ENCODE assay signal across 1 cellular context in genomic region chr5:94245608-94246007, GRCh38.
TF ChIP-seq lines count a peak whose summit lies in the region.

No MANE protein-coding gene starts in this region.

TF ChIP-seq in HepG2, 621 proteins besides CTCF, POLR2A, EP300 and RAD21 (continued from another document):
- TF ChIP-seq ZNF646 (CRISPR knock-in tag; IDR thresholded peaks at IDR 0.05) = no peak
- TF ChIP-seq ZXDC (CRISPR knock-in tag; IDR thresholded peaks at IDR 0.05) = no peak
- TF ChIP-seq FOXP4 (CRISPR knock-in tag; IDR thresholded peaks at IDR 0.05) = no peak
- peak; percentile 42; the same call in 1 of the 2 replicates for TF ChIP-seq MAFF (IDR thresholded peaks at IDR 0.05; ENCODE audit: low read depth, low read length)
- no peak for TF ChIP-seq GABPA (IDR thresholded peaks at IDR 0.05; ENCODE audit: low read depth, low read length)
- no peak for TF ChIP-seq GABPA (CRISPR knock-in tag; IDR thresholded peaks at IDR 0.05; ENCODE audit: low read depth)
- TF ChIP-seq ZNF333 (CRISPR knock-in tag; IDR thresholded peaks at IDR 0.05; ENCODE audit: borderline replicate concordance) = no peak
- no peak for TF ChIP-seq ZNF414 (CRISPR knock-in tag; IDR thresholded peaks at IDR 0.05)
- TF ChIP-seq ZNF777 (CRISPR knock-in tag; IDR thresholded peaks at IDR 0.05) = no peak
- TF ChIP-seq ZBTB7A (CRISPR knock-in tag; IDR thresholded peaks at IDR 0.05) = no peak
- TF ChIP-seq ZNF788 (CRISPR knock-in tag; IDR thresholded peaks at IDR 0.05; ENCODE audit: borderline replicate concordance) = no peak
- no peak for TF ChIP-seq ARID5B (CRISPR knock-in tag; IDR thresholded peaks at IDR 0.05)
- peak; percentile 7 to 63; a peak in 2 of 4 replicates for TF ChIP-seq MAFK (conservative IDR thresholded peaks at IDR 0.05 in 1 of 2, IDR thresholded peaks at IDR 0.05 in 1 of 2; ENCODE audit: low read length in 2 of 2)
- no peak for TF ChIP-seq SETDB1 (CRISPR knock-in tag; IDR thresholded peaks at IDR 0.05; ENCODE audit: borderline replicate concordance)
